ENCODE assay signal across 22 cellular contexts in the genomic region with DNA sequence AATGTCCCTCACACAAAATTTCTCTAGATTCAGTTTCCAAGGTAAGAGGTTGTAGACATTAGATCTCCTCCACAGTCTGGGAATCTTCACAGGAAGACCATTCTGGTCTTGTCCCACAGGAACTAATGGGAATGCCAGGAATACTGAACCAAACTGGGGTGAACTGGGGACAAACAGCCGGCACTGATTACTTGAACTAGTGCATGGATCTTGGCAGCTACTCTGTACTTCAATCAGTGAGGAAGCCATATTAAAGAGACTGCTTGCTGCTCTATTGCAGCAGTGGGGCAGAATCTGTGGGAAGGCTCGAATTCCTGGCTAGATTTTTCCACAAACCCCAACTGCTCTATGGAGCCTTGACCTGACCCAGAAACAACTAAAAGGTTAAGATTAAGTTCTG.
"Had no signal": no experiment of that assay in that cellular context is flagged by ENCODE, and none has a peak within 500 bp of the region (broad histone marks: within the 10 kb centered on the region; RNA-seq: fewer than 3 reads in every experiment).

No MANE protein-coding gene starts in this region.

- H3K27ac Mint-ChIP-seq: dendritic cell treated with granulocyte-macrophage colony-stimulating factor and Interleukin-4, amounts not matched to agents 40 ng/mL and 50 ng/mL, for 4 days; effector memory CD8-positive, alpha-beta T cell; immature natural killer cell; memory B cell; naive thymus-derived CD4-positive, alpha-beta T cell had no signal

- H3K27me3 ChIP-seq: colonic mucosa, esophagus muscularis mucosa, foreskin keratinocyte, gastroesophageal sphincter, heart left ventricle, hepatocyte, left lung had no signal

- H3K9me3 ChIP-seq: colonic mucosa had no signal

- H3K27me3 Mint-ChIP-seq: dendritic cell treated with granulocyte-macrophage colony-stimulating factor and Interleukin-4, amounts not matched to agents 40 ng/mL and 50 ng/mL, for 4 days; memory B cell had no signal

- H3K27ac ChIP-seq: colonic mucosa, esophagus muscularis mucosa, foreskin keratinocyte, gastroesophageal sphincter, heart left ventricle, hepatocyte, left lung had no signal

- DNase-seq: cerebellar nuclear complex; colonic mucosa; cortex of kidney; effector CD8-positive, alpha-beta T cell; effector memory CD8-positive, alpha-beta T cell; foreskin keratinocyte; heart left ventricle; hypothalamus; immature natural killer cell; left cardiac atrium; left lung; left ventricle myocardium superior; mammary epithelial cell; mesendoderm; midbrain; naive thymus-derived CD4-positive, alpha-beta T cell had no signal

- H3K4me3 Mint-ChIP-seq: dendritic cell treated with granulocyte-macrophage colony-stimulating factor and Interleukin-4, amounts not matched to agents 40 ng/mL and 50 ng/mL, for 4 days; effector memory CD8-positive, alpha-beta T cell; immature natural killer cell; memory B cell; naive thymus-derived CD4-positive, alpha-beta T cell had no signal

- ATAC-seq: effector memory CD8-positive, alpha-beta T cell; foreskin keratinocyte; gastroesophageal sphincter; heart left ventricle; left cardiac atrium; left lung; left ventricle myocardium superior; naive thymus-derived CD4-positive, alpha-beta T cell had no signal

- H3K4me1 Mint-ChIP-seq: immature natural killer cell had no signal

- H3K4me1 ChIP-seq: colonic mucosa, esophagus muscularis mucosa, gastroesophageal sphincter, heart left ventricle, left lung had no signal

- H3K36me3 ChIP-seq: colonic mucosa, esophagus muscularis mucosa, gastroesophageal sphincter, heart left ventricle, left lung had no signal

- H3K4me3 ChIP-seq: colonic mucosa, esophagus muscularis mucosa, gastroesophageal sphincter, heart left ventricle, hepatocyte, left lung, lung had no signal
